In the genomic region with DNA sequence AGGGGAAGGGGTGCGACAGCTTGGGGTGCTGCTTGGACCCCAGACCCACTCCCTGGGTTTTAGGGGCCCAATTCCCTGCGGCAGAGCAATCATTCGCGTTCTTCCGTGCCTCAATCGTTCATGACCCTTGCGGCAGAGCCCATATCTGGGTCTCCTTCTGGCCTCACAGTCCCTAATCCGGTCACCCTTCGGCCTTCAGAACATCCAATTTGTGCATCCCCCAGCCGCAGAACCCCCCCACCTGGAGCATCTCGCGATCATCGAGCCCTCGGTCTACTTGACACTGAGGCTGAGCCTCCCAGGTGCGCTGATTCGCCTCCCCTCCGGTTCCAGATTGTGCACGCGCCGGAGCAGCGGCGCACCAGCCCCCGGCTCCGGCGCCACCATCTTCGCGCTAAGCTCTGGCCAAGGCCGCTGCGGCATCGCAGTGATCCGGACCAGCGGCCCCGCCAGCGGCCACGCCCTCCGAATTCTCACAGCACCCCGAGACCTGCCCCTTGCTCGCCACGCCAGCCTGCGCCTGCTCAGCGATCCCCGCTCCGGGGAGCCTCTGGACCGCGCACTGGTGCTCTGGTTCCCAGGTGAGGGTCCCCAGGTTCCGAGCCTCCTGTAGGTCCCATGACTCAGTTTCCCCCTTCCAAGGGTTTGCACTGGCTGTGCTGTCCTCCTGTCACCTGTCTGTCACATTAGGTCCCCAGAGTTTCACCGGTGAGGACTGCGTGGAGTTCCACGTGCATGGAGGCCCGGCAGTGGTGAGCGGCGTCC, we compare ENCODE assay signal across 6 cellular contexts. TPM values are rescaled to one million over a fixed set of nuclear protein-coding genes. Genes with fewer than 3 reads are reported as not detected.
DNase-seq lines count a peak whose midpoint lies in the region; ATAC-seq, FAIRE-seq and TF ChIP-seq lines count a peak whose summit lies in the region.

No MANE protein-coding gene starts in this region.

- no peak overlapping the region for H3K27ac Mint-ChIP-seq in astrocyte (ENCODE audit: unreplicated experiment)
- H3K27ac Mint-ChIP-seq in naive thymus-derived CD8-positive, alpha-beta T cell, result peak overlapping the region; percentile 74 to 97 (median 94)

- peak overlapping the region; percentile 83 for H3K9ac ChIP-seq in astrocyte (ENCODE audit: low read length)

- no peaks in the 10 kb centered on the region for H3K9me3 ChIP-seq in astrocyte (ENCODE audit: insufficient read depth, low read depth, low read length)

- TF ChIP-seq CTCF in astrocyte (IDR thresholded peaks at IDR 0.05; ENCODE audit: insufficient read depth, low read depth, low read length), result no peak

- no peak overlapping the region for H3K27ac ChIP-seq in astrocyte (ENCODE audit: low read depth, low read length)

- H3K36me3 Mint-ChIP-seq in astrocyte (ENCODE audit: low read depth, unreplicated experiment), result peaks cover 2% of the 10 kb centered on the region
- peaks cover 0 to 11% (median 0%) of the 10 kb centered on the region in 3 donors for H3K36me3 Mint-ChIP-seq in naive thymus-derived CD8-positive, alpha-beta T cell

- peak overlapping the region; percentile 90 for H2AFZ ChIP-seq in astrocyte (ENCODE audit: low read depth, low read length)

- FAIRE-seq in astrocyte (lab: Jason Lieb, UNC), result no peak

- no peaks in the 10 kb centered on the region for H3K36me3 ChIP-seq in astrocyte (ENCODE audit: insufficient read depth, low read length)

- H3K4me1 ChIP-seq in astrocyte (ENCODE audit: insufficient read depth, low read length), result peaks cover 19% of the 10 kb centered on the region

- H3K9me3 Mint-ChIP-seq in astrocyte (ENCODE audit: unreplicated experiment), result no peaks in the 10 kb centered on the region
- H3K9me3 Mint-ChIP-seq in naive thymus-derived CD8-positive, alpha-beta T cell, result no peaks in the 10 kb centered on the region

- H3K79me2 ChIP-seq in astrocyte (ENCODE audit: insufficient read depth, low read length), result peaks cover 13% of the 10 kb centered on the region

- H3K4me3 Mint-ChIP-seq in astrocyte (ENCODE audit: unreplicated experiment), result peak overlapping the region; percentile 97
- H3K4me3 Mint-ChIP-seq in naive thymus-derived CD8-positive, alpha-beta T cell, result peak overlapping the region; percentile 88 to 96 (median 92)

- no peaks in the 10 kb centered on the region for H3K27me3 Mint-ChIP-seq in astrocyte (ENCODE audit: low read depth, unreplicated experiment)
- no peaks in the 10 kb centered on the region for H3K27me3 Mint-ChIP-seq in naive thymus-derived CD8-positive, alpha-beta T cell

- DNase-seq in AG08396 (ENCODE audit: low spot score) (peak; percentile 64), HUDEP-2 (lab: John Stamatoyannopoulos, UW; ENCODE audit: unreplicated experiment in 76 of 76) (peak in 59 of 76 experiments; percentile 5 to 65 (median 42)), astrocyte (ENCODE audit: low read depth) (no peak), UCSD-AML1 (lab: John Stamatoyannopoulos, UW; ENCODE audit: unreplicated experiment) (no peak)
- DNase-seq in naive thymus-derived CD8-positive, alpha-beta T cell, result peak in 1 of 10 donors; percentile 28
- DNase-seq in effector CD8-positive, alpha-beta T cell (lab: John Stamatoyannopoulos, UW), result no peak

- H4K20me1 ChIP-seq in astrocyte (ENCODE audit: insufficient read depth, low read length), result no peaks in the 10 kb centered on the region

- peaks cover 3% of the 10 kb centered on the region for H3K4me1 Mint-ChIP-seq in astrocyte (ENCODE audit: low read depth, unreplicated experiment)
- H3K4me1 Mint-ChIP-seq in naive thymus-derived CD8-positive, alpha-beta T cell, result peaks cover 8 to 50% (median 40%) of the 10 kb centered on the region in 4 donors

- ATAC-seq in naive thymus-derived CD8-positive, alpha-beta T cell, result peak; percentile 4 to 24

- H3K4me3 ChIP-seq in astrocyte (ENCODE audit: insufficient read depth, low read depth, low read length), result peak overlapping the region; percentile 76

- peak overlapping the region; percentile 94 for H3K4me2 ChIP-seq in astrocyte (ENCODE audit: low read length)

- POLR2A ChIA-PET in naive thymus-derived CD8-positive, alpha-beta T cell (lab: Charles Lee), result interaction anchor here (2.0 kb wide), 1 partner anchor 33 kb away, joined by 7 read pairs; the partner anchor contains the start of gene MRPL34

- H3K27me3 ChIP-seq in astrocyte (ENCODE audit: insufficient read depth, low read length), result no peaks in the 10 kb centered on the region

RNA-seq across cellular contexts. Expression of gene GTPBP3, which starts 0.5 kb away (rescaled TPM):
- total RNA-seq in astrocyte, result 21.4 and 21.7 TPM in 2 replicates
- total RNA-seq in naive thymus-derived CD8-positive, alpha-beta T cell, result 10 to 100 TPM; 51.4 to 55.6 TPM
- 10 to 100 TPM in 2 of 3 donors, 1 to 10 TPM in 1; 6.6 to 13.6 (median 10.3) TPM for polyA plus RNA-seq in naive thymus-derived CD8-positive, alpha-beta T cell

RNA-seq across cellular contexts. Expression of gene ANO8, which starts 3.2 kb away (rescaled TPM):
- total RNA-seq in astrocyte, result 8.1 and 9.0 TPM in 2 replicates
- total RNA-seq in naive thymus-derived CD8-positive, alpha-beta T cell, result 10 to 100 TPM; 15.7 to 18.4 TPM
- polyA plus RNA-seq in naive thymus-derived CD8-positive, alpha-beta T cell, result under 1 TPM; 0.08 to 0.29 (median 0.20) TPM

RNA-seq across cellular contexts. Expression of gene DDA1, which starts 28.5 kb away (rescaled TPM):
- total RNA-seq in astrocyte, result 115 and 123 TPM in 2 replicates
- 10 to 100 TPM; 31.2 to 32.2 TPM for total RNA-seq in naive thymus-derived CD8-positive, alpha-beta T cell
- 10 to 100 TPM; 23.7 to 32.6 (median 23.9) TPM for polyA plus RNA-seq in naive thymus-derived CD8-positive, alpha-beta T cell

RNA-seq across cellular contexts. Expression of gene MRPL34, which starts 32.2 kb away (rescaled TPM):
- total RNA-seq in astrocyte, result 64.8 and 65.1 TPM in 2 replicates
- total RNA-seq in naive thymus-derived CD8-positive, alpha-beta T cell, result 10 to 100 TPM; 69.3 to 71.1 TPM
- polyA plus RNA-seq in naive thymus-derived CD8-positive, alpha-beta T cell, result 100 to 1,000 TPM; 216 to 221 (median 221) TPM

RNA-seq across cellular contexts. Expression of gene ABHD8, which starts 34.6 kb away (rescaled TPM):
- total RNA-seq in astrocyte, result 8.5 and 9.4 TPM in 2 replicates
- 10 to 100 TPM; 10.4 TPM for total RNA-seq in naive thymus-derived CD8-positive, alpha-beta T cell
- polyA plus RNA-seq in naive thymus-derived CD8-positive, alpha-beta T cell, result 1 to 10 TPM; 6.4 to 9.2 (median 9.0) TPM

Comparison
In these comparisons a context has a peak if more than half of its experiments do, and no peak if none do; other contexts are left out.
1. DNase-seq: peak in AG08396 (single experiment) and HUDEP-2 (59 of 76); none in astrocyte (single experiment), UCSD-AML1 (single experiment) and effector CD8-positive, alpha-beta T cell (single experiment).